ENCODE assay signal across 8 cellular contexts in genomic region chr4:1870328-1870577, GRCh38. TPM values are rescaled to one million over a fixed set of nuclear protein-coding genes. Genes with fewer than 3 reads are reported as not detected.
DNase-seq lines count a peak whose midpoint lies in the region; ATAC-seq and TF ChIP-seq lines count a peak whose summit lies in the region.

No MANE protein-coding gene starts in this region.

- H4K20me1 ChIP-seq in hepatocyte (ENCODE audit: insufficient read depth, poor library complexity, severe bottlenecking), result peaks cover 7% of the 10 kb centered on the region

- H3K4me3 ChIP-seq in hepatocyte (peak overlapping the region; percentile 57), retinal pigment epithelial cell (ENCODE audit: low read length) (peak overlapping the region; percentile 53)

- peak overlapping the region; percentile 92 for H3K4me2 ChIP-seq in hepatocyte

- peaks cover 35% of the 10 kb centered on the region for H3K4me1 ChIP-seq in hepatocyte (ENCODE audit: insufficient read depth)

- H3K4me1 Mint-ChIP-seq in T-helper 1 cell treated with Interleukin-12 subunit alpha and Interleukin-12 subunit beta and Interleukin-4 antibody, amounts not matched to agents 30 μg/mL and 1 μg/mL, for 36 hours (ENCODE audit: low read depth), result peaks cover 35% of the 10 kb centered on the region

- H3K79me2 ChIP-seq in hepatocyte, result peaks cover 34% of the 10 kb centered on the region

- H3K27ac Mint-ChIP-seq in T-helper 1 cell treated with Interleukin-12 subunit alpha and Interleukin-12 subunit beta and Interleukin-4 antibody, amounts not matched to agents 30 μg/mL and 1 μg/mL, for 36 hours, result peak overlapping the region; percentile 97

- H3K4me3 Mint-ChIP-seq in T-helper 1 cell treated with Interleukin-12 subunit alpha and Interleukin-12 subunit beta and Interleukin-4 antibody, amounts not matched to agents 30 μg/mL and 1 μg/mL, for 36 hours, result peak overlapping the region; percentile 89

- peak; percentile 49 for DNase-seq in GM04504 (ENCODE audit: low read depth)
- DNase-seq in NCI-H1436 (lab: John Stamatoyannopoulos, UW), result peak; percentile 76
- peak; percentile 93 for DNase-seq in hepatocyte (ENCODE audit: low spot score)
- no peak for DNase-seq in retinal pigment epithelial cell (ENCODE audit: low read depth)
- DNase-seq in cortex of kidney (lab: John Stamatoyannopoulos, UW), result no peak

- peak; percentile 45 for ATAC-seq in HG02759 (IDR thresholded peaks at IDR 0.05; ENCODE audit: unreplicated experiment)

- H3K36me3 Mint-ChIP-seq in T-helper 1 cell treated with Interleukin-12 subunit alpha and Interleukin-12 subunit beta and Interleukin-4 antibody, amounts not matched to agents 30 μg/mL and 1 μg/mL, for 36 hours (ENCODE audit: low read depth), result peaks cover 4% of the 10 kb centered on the region

- no peaks in the 10 kb centered on the region for H3K27me3 Mint-ChIP-seq in T-helper 1 cell treated with Interleukin-12 subunit alpha and Interleukin-12 subunit beta and Interleukin-4 antibody, amounts not matched to agents 30 μg/mL and 1 μg/mL, for 36 hours (ENCODE audit: low read depth)

- H3K36me3 ChIP-seq in hepatocyte (replicated peaks; ENCODE audit: insufficient read depth, low read depth), result no peaks in the 10 kb centered on the region

- no peaks in the 10 kb centered on the region for H3K9me3 Mint-ChIP-seq in T-helper 1 cell treated with Interleukin-12 subunit alpha and Interleukin-12 subunit beta and Interleukin-4 antibody, amounts not matched to agents 30 μg/mL and 1 μg/mL, for 36 hours

- H3K27me3 ChIP-seq in hepatocyte, result no peaks in the 10 kb centered on the region

- no peak for TF ChIP-seq CTCF in hepatocyte (IDR thresholded peaks at IDR 0.05; ENCODE audit: poor library complexity)
- no peak for TF ChIP-seq CTCF in retinal pigment epithelial cell (conservative IDR thresholded peaks at IDR 0.05; ENCODE audit: low read depth, low read length)

- peak overlapping the region; percentile 78 for H3K27ac ChIP-seq in angular gyrus (ENCODE audit: low read depth, low read length)
- H3K27ac ChIP-seq in hepatocyte, result peak overlapping the region; percentile 99

- H3K9me3 ChIP-seq in hepatocyte (ENCODE audit: low read depth), result no peaks in the 10 kb centered on the region

- WGBS in hepatocyte (ENCODE audit: low lambda C conversion rate, missing lambda C conversion rate), result 3% methylated on average over 19 of the region's 22 CpGs

- H3K9me2 ChIP-seq in hepatocyte (replicated peaks; ENCODE audit: insufficient read depth), result no peaks in the 10 kb centered on the region

- H2AFZ ChIP-seq in hepatocyte, result peak overlapping the region; percentile 78

RNA-seq across cellular contexts. Expression of gene NSD2, which starts 0.9 kb away (rescaled TPM):
- total RNA-seq in hepatocyte, result 26.9 and 30.8 TPM in 2 replicates
- polyA plus RNA-seq in hepatocyte, result 22.0 and 25.7 TPM in 2 replicates

RNA-seq across cellular contexts. Expression of gene LETM1, which starts 14.3 kb away (rescaled TPM):
- 39.1 and 46.0 TPM in 2 replicates for total RNA-seq in hepatocyte
- polyA plus RNA-seq in hepatocyte, result 24.4 and 29.4 TPM in 2 replicates

Comparison
In these comparisons a context has a peak if more than half of its experiments do, and no peak if none do; other contexts are left out.
1. DNase-seq: peak in GM04504 (single experiment), NCI-H1436 (single experiment) and hepatocyte (single experiment); none in retinal pigment epithelial cell (single experiment) and cortex of kidney (single experiment).